11 cellular contexts compared by ENCODE assay signal in genomic region chr21:46052703-46053651, GRCh38. TPM values are rescaled to one million over a fixed set of nuclear protein-coding genes. Genes with fewer than 3 reads are reported as not detected.
DNase-seq lines count a peak whose midpoint lies in the region; ATAC-seq and TF ChIP-seq lines count a peak whose summit lies in the region.
"Had no signal": no experiment of that assay in that cellular context is flagged by ENCODE, and none has a peak within 500 bp of the region (broad histone marks: within the 10 kb centered on the region; RNA-seq: fewer than 3 reads in every experiment).

No MANE protein-coding gene starts in this region.

- H3K4me3 Mint-ChIP-seq in activated CD8-positive, alpha-beta T cell treated with anti-CD3 and anti-CD28 coated beads for 36 hours, result no peak overlapping the region
- H3K4me3 Mint-ChIP-seq in activated CD8-positive, alpha-beta T cell treated with anti-CD3 and anti-CD28 coated beads, Interleukin-2, amount 10 ng/mL, durations not matched to agents 7 days and 5 days, result no peak overlapping the region
- no peak overlapping the region for H3K4me3 Mint-ChIP-seq in natural killer cell

- H3K27me3 ChIP-seq in suprapubic skin, result peaks cover 4% of the 10 kb centered on the region
- H3K27me3 ChIP-seq: adrenal gland had no signal

- CTCF ChIA-PET in activated CD8-positive, alpha-beta T cell treated with anti-CD3 and anti-CD28 coated beads for 36 hours (lab: Charles Lee), result no interaction called here
- CTCF ChIA-PET in activated CD8-positive, alpha-beta T cell treated with anti-CD3 and anti-CD28 coated beads, Interleukin-2, amount 10 ng/mL, durations not matched to agents 7 days and 5 days (lab: Charles Lee), result interaction anchor here (1.2 kb wide), 1 partner anchor 90 kb away, joined by 3 read pairs; no protein-coding TSS in a partner anchor

- peak; percentile 90 for DNase-seq in activated CD8-positive, alpha-beta T cell treated with anti-CD3 and anti-CD28 coated beads for 36 hours
- no peak for DNase-seq in activated CD8-positive, alpha-beta T cell treated with anti-CD3 and anti-CD28 coated beads, Interleukin-2, amount 10 ng/mL, durations not matched to agents 7 days and 5 days
- DNase-seq in activated naive CD8-positive, alpha-beta T cell treated with anti-CD3 and anti-CD28 coated beads, Interleukin-2, amount 50 U/mL, for 16 hours (ENCODE audit: low read depth, low spot score), result peak; percentile 63
- DNase-seq in natural killer cell (peak; percentile 61), suprapubic skin (ENCODE audit: low spot score in 2 of 2) (peak in 1 of 2 donors; percentile 71), HPDE6-E6E7 (ENCODE audit: extremely low spot score) (no peak), SIG-M5 treated with dmso at 0.1 percent for 504 hours (lab: John Stamatoyannopoulos, UW; ENCODE audit: unreplicated experiment) (no peak), NCI-H1694 treated with DMSO at 0.1 percent for 48 hours (lab: John Stamatoyannopoulos, UW) (no peak)

- H3K27ac ChIP-seq in suprapubic skin, result peak overlapping the region; percentile 85
- H3K27ac ChIP-seq: adrenal gland, BLaER1 had no signal

- TF ChIP-seq POLR2A in suprapubic skin (IDR thresholded peaks at IDR 0.05), result no peak

- intact Hi-C loops in activated CD8-positive, alpha-beta T cell treated with anti-CD3 and anti-CD28 coated beads for 36 hours (cut with micrococcal nuclease), result loop anchor here (10.0 kb wide), 1 partner anchor 78 kb away; no protein-coding TSS in a partner anchor
- intact Hi-C loops in natural killer cell (cut with micrococcal nuclease), result loop anchor here (5.0 kb wide), 1 partner anchor 81 kb away; no protein-coding TSS in a partner anchor

- TF ChIP-seq EP300 in suprapubic skin (IDR thresholded peaks at IDR 0.05), result no peak

- no peak for TF ChIP-seq CTCF in activated CD8-positive, alpha-beta T cell treated with anti-CD3 and anti-CD28 coated beads for 36 hours (IDR thresholded peaks at IDR 0.05)
- TF ChIP-seq CTCF in natural killer cell (IDR thresholded peaks at IDR 0.05) (no peak), suprapubic skin (IDR thresholded peaks at IDR 0.05) (no peak)

- H3K27ac Mint-ChIP-seq in activated CD8-positive, alpha-beta T cell treated with anti-CD3 and anti-CD28 coated beads for 36 hours, result peak overlapping the region; percentile 76
- H3K27ac Mint-ChIP-seq in activated CD8-positive, alpha-beta T cell treated with anti-CD3 and anti-CD28 coated beads, Interleukin-2, amount 10 ng/mL, durations not matched to agents 7 days and 5 days, result no peak overlapping the region
- H3K27ac Mint-ChIP-seq in natural killer cell, result peak overlapping the region; percentile 76 to 79

- H3K36me3 ChIP-seq in suprapubic skin, result no peaks in the 10 kb centered on the region
- H3K36me3 ChIP-seq: adrenal gland, BLaER1 had no signal

- peaks cover 63% of the 10 kb centered on the region for H3K4me1 ChIP-seq in suprapubic skin

- H3K27me3 Mint-ChIP-seq in activated CD8-positive, alpha-beta T cell treated with anti-CD3 and anti-CD28 coated beads for 36 hours, result peaks cover 6% of the 10 kb centered on the region
- H3K27me3 Mint-ChIP-seq in activated CD8-positive, alpha-beta T cell treated with anti-CD3 and anti-CD28 coated beads, Interleukin-2, amount 10 ng/mL, durations not matched to agents 7 days and 5 days (ENCODE audit: low read depth), result no peaks in the 10 kb centered on the region
- peaks cover 3 to 7% of the 10 kb centered on the region in 2 donors for H3K27me3 Mint-ChIP-seq in natural killer cell (ENCODE audit: low read depth in 2 of 2)

- peaks cover 46% of the 10 kb centered on the region for H3K4me1 Mint-ChIP-seq in activated CD8-positive, alpha-beta T cell treated with anti-CD3 and anti-CD28 coated beads for 36 hours (ENCODE audit: low read depth)
- peaks cover 16% of the 10 kb centered on the region for H3K4me1 Mint-ChIP-seq in activated CD8-positive, alpha-beta T cell treated with anti-CD3 and anti-CD28 coated beads, Interleukin-2, amount 10 ng/mL, durations not matched to agents 7 days and 5 days (ENCODE audit: low read depth)
- peaks cover 10 to 11% of the 10 kb centered on the region in 2 donors for H3K4me1 Mint-ChIP-seq in natural killer cell

- peak; percentile 81 for ATAC-seq in activated CD8-positive, alpha-beta T cell treated with anti-CD3 and anti-CD28 coated beads for 36 hours
- ATAC-seq in activated CD8-positive, alpha-beta T cell treated with anti-CD3 and anti-CD28 coated beads, Interleukin-2, amount 10 ng/mL, durations not matched to agents 7 days and 5 days, result no peak
- ATAC-seq in natural killer cell, result peak; percentile 59 to 82 (median 72)
- ATAC-seq: left lobe of liver had no signal

- peaks cover 2% of the 10 kb centered on the region for H3K9me3 Mint-ChIP-seq in activated CD8-positive, alpha-beta T cell treated with anti-CD3 and anti-CD28 coated beads for 36 hours
- H3K9me3 Mint-ChIP-seq in activated CD8-positive, alpha-beta T cell treated with anti-CD3 and anti-CD28 coated beads, Interleukin-2, amount 10 ng/mL, durations not matched to agents 7 days and 5 days (ENCODE audit: insufficient read depth), result no peaks in the 10 kb centered on the region
- H3K9me3 Mint-ChIP-seq in natural killer cell, result no peaks in the 10 kb centered on the region

- WGBS in suprapubic skin, result 57% methylated on average over 24 of the region's 31 CpGs

- no peaks in the 10 kb centered on the region for H3K9me3 ChIP-seq in suprapubic skin
- H3K9me3 ChIP-seq: adrenal gland, BLaER1 had no signal

- POLR2A ChIA-PET in activated CD8-positive, alpha-beta T cell treated with anti-CD3 and anti-CD28 coated beads for 36 hours (lab: Charles Lee), result no interaction called here
- POLR2A ChIA-PET in activated CD8-positive, alpha-beta T cell treated with anti-CD3 and anti-CD28 coated beads, Interleukin-2, amount 10 ng/mL, durations not matched to agents 7 days and 5 days (lab: Charles Lee), result no interaction called here

- no peaks in the 10 kb centered on the region for H3K36me3 Mint-ChIP-seq in activated CD8-positive, alpha-beta T cell treated with anti-CD3 and anti-CD28 coated beads for 36 hours (ENCODE audit: low read depth)
- H3K36me3 Mint-ChIP-seq in activated CD8-positive, alpha-beta T cell treated with anti-CD3 and anti-CD28 coated beads, Interleukin-2, amount 10 ng/mL, durations not matched to agents 7 days and 5 days (ENCODE audit: low read depth), result no peaks in the 10 kb centered on the region
- H3K36me3 Mint-ChIP-seq in natural killer cell, result no peaks in the 10 kb centered on the region

- no peak overlapping the region for H3K4me3 ChIP-seq in suprapubic skin
- H3K4me3 ChIP-seq: adrenal gland, BLaER1 had no signal

RNA-seq across cellular contexts. Expression of gene COL6A2, which starts 44.9 kb away (rescaled TPM):
- total RNA-seq in activated CD8-positive, alpha-beta T cell treated with anti-CD3 and anti-CD28 coated beads for 36 hours, result 10 to 100 TPM; 25.0 to 25.3 TPM
- total RNA-seq in activated CD8-positive, alpha-beta T cell treated with anti-CD3 and anti-CD28 coated beads, Interleukin-2, amount 10 ng/mL, durations not matched to agents 7 days and 5 days, result 1 to 10 TPM; 6.0 to 7.2 TPM
- total RNA-seq in natural killer cell (100 to 1,000 TPM in 1 of 3 donors, 10 to 100 TPM in 2; 93.9 to 110 (median 97.2) TPM), suprapubic skin (100 to 1,000 TPM in 3 of 4 donors, 10 to 100 TPM in 1; 88.9 to 150 (median 126) TPM)

Comparison
In these comparisons a context has a peak if more than half of its experiments do, and no peak if none do; other contexts are left out.
1. DNase-seq: peak in activated CD8-positive, alpha-beta T cell treated with anti-CD3 and anti-CD28 coated beads for 36 hours (single experiment), activated naive CD8-positive, alpha-beta T cell treated with anti-CD3 and anti-CD28 coated beads, Interleukin-2, amount 50 U/mL, for 16 hours (single experiment) and natural killer cell (single experiment); none in activated CD8-positive, alpha-beta T cell treated with anti-CD3 and anti-CD28 coated beads, Interleukin-2, amount 10 ng/mL, durations not matched to agents 7 days and 5 days (single experiment), HPDE6-E6E7 (single experiment), SIG-M5 treated with dmso at 0.1 percent for 504 hours (single experiment) and NCI-H1694 treated with DMSO at 0.1 percent for 48 hours (single experiment).